9 cellular contexts compared by ENCODE assay signal in genomic region chr6:41559655-41560439, GRCh38. TPM values are rescaled to one million over a fixed set of nuclear protein-coding genes. Genes with fewer than 3 reads are reported as not detected.
A peak's percentile ranks its signal among the peaks of the same experiment; 100 is the strongest.
DNase-seq lines count a peak whose midpoint lies in the region; ATAC-seq, FAIRE-seq and TF ChIP-seq lines count a peak whose summit lies in the region.
"Had no signal": no experiment of that assay in that cellular context is flagged by ENCODE, and none has a peak within 500 bp of the region (broad histone marks: within the 10 kb centered on the region; RNA-seq: fewer than 3 reads in every experiment).

No MANE protein-coding gene starts in this region.

- no peaks in the 10 kb centered on the region for H3K36me3 ChIP-seq in HUES48 (ENCODE audit: control insufficient read depth, insufficient read depth, low read length)

- DNase-seq in CD14-positive monocyte (ENCODE audit: low spot score) (no peak), cerebellar cortex (ENCODE audit: low spot score) (no peak), endothelial cell (ENCODE audit: low spot score) (no peak), urothelium cell line (ENCODE audit: low spot score) (no peak)
- DNase-seq in natural killer cell treated with Interleukin-12 subunit alpha and Interleukin-12 subunit beta and Interleukin-15 and Interleukin-18, amount 100 ng/mL, for 72 hours (ENCODE audit: low spot score) = no peak

- no peak for ATAC-seq in natural killer cell treated with Interleukin-12 subunit alpha and Interleukin-12 subunit beta and Interleukin-15 and Interleukin-18, amount 100 ng/mL, for 72 hours
- ATAC-seq in GM21825 (IDR thresholded peaks at IDR 0.05; ENCODE audit: unreplicated experiment) = no peak
- ATAC-seq: Panc1 had no signal

- H3K27me3 Mint-ChIP-seq in CD14-positive monocyte (ENCODE audit: low read depth in 3 of 3) (peaks cover 18 to 35% (median 19%) of the 10 kb centered on the region in 3 donors), endothelial cell (ENCODE audit: unreplicated experiment) (no peaks in the 10 kb centered on the region)
- H3K27me3 Mint-ChIP-seq in dendritic cell treated with granulocyte-macrophage colony-stimulating factor and Interleukin-4, amounts not matched to agents 40 ng/mL and 50 ng/mL, for 4 days = peaks cover 28% of the 10 kb centered on the region
- no peaks in the 10 kb centered on the region for H3K27me3 Mint-ChIP-seq in natural killer cell treated with Interleukin-12 subunit alpha and Interleukin-12 subunit beta and Interleukin-15 and Interleukin-18, amount 100 ng/mL, for 72 hours

- H3K4me1 Mint-ChIP-seq in CD14-positive monocyte = peaks cover 18% of the 10 kb centered on the region
- peaks cover 18% of the 10 kb centered on the region for H3K4me1 Mint-ChIP-seq in dendritic cell treated with granulocyte-macrophage colony-stimulating factor and Interleukin-4, amounts not matched to agents 40 ng/mL and 50 ng/mL, for 4 days (ENCODE audit: low read depth)
- peaks cover 43 to 59% of the 10 kb centered on the region in 2 donors for H3K4me1 Mint-ChIP-seq in natural killer cell treated with Interleukin-12 subunit alpha and Interleukin-12 subunit beta and Interleukin-15 and Interleukin-18, amount 100 ng/mL, for 72 hours (ENCODE audit: low read depth in 2 of 2)
- H3K4me1 Mint-ChIP-seq in endothelial cell (ENCODE audit: unreplicated experiment) = peaks cover 33% of the 10 kb centered on the region

- H3K36me3 Mint-ChIP-seq in CD14-positive monocyte = peaks cover 19 to 24% of the 10 kb centered on the region in 2 donors
- H3K36me3 Mint-ChIP-seq in dendritic cell treated with granulocyte-macrophage colony-stimulating factor and Interleukin-4, amounts not matched to agents 40 ng/mL and 50 ng/mL, for 4 days (ENCODE audit: low read depth) = no peaks in the 10 kb centered on the region
- no peaks in the 10 kb centered on the region for H3K36me3 Mint-ChIP-seq in natural killer cell treated with Interleukin-12 subunit alpha and Interleukin-12 subunit beta and Interleukin-15 and Interleukin-18, amount 100 ng/mL, for 72 hours
- peaks cover 5% of the 10 kb centered on the region for H3K36me3 Mint-ChIP-seq in endothelial cell (ENCODE audit: low read depth, unreplicated experiment)

- intact Hi-C loops in CD14-positive monocyte (cut with micrococcal nuclease) = no loop called here
- intact Hi-C loops in dendritic cell treated with granulocyte-macrophage colony-stimulating factor and Interleukin-4, amounts not matched to agents 40 ng/mL and 50 ng/mL, for 4 days (cut with micrococcal nuclease) = no loop called here

- H3K9me3 ChIP-seq in HUES48 (ENCODE audit: control insufficient read depth, insufficient read depth, low read length) = no peaks in the 10 kb centered on the region

- peak overlapping the region; percentile 84 to 91 for H3K4me3 Mint-ChIP-seq in CD14-positive monocyte
- peak overlapping the region; percentile 80 for H3K4me3 Mint-ChIP-seq in dendritic cell treated with granulocyte-macrophage colony-stimulating factor and Interleukin-4, amounts not matched to agents 40 ng/mL and 50 ng/mL, for 4 days
- peak overlapping the region; percentile 87 for H3K4me3 Mint-ChIP-seq in natural killer cell treated with Interleukin-12 subunit alpha and Interleukin-12 subunit beta and Interleukin-15 and Interleukin-18, amount 100 ng/mL, for 72 hours
- H3K4me3 Mint-ChIP-seq in endothelial cell (ENCODE audit: unreplicated experiment) = no peak overlapping the region

- FAIRE-seq in urothelium cell line (lab: Jason Lieb, UNC) = no peak

- H3K4me3 ChIP-seq in HUES48 (ENCODE audit: low read depth, low read length) = peak overlapping the region; percentile 65

- TF ChIP-seq CTCF in CD14-positive monocyte (IDR thresholded peaks at IDR 0.05) (no peak), endothelial cell (IDR thresholded peaks at IDR 0.05; ENCODE audit: unreplicated experiment) (no peak)

- no peak overlapping the region for H3K27ac ChIP-seq in HUES48 (ENCODE audit: low read depth, low read length)

- H3K9me3 Mint-ChIP-seq in CD14-positive monocyte (no peaks in the 10 kb centered on the region), endothelial cell (ENCODE audit: unreplicated experiment) (no peaks in the 10 kb centered on the region)
- H3K9me3 Mint-ChIP-seq in dendritic cell treated with granulocyte-macrophage colony-stimulating factor and Interleukin-4, amounts not matched to agents 40 ng/mL and 50 ng/mL, for 4 days = no peaks in the 10 kb centered on the region
- no peaks in the 10 kb centered on the region for H3K9me3 Mint-ChIP-seq in natural killer cell treated with Interleukin-12 subunit alpha and Interleukin-12 subunit beta and Interleukin-15 and Interleukin-18, amount 100 ng/mL, for 72 hours

- no peak overlapping the region for H3K9ac ChIP-seq in HUES48 (ENCODE audit: low read depth, low read length)

- H3K27me3 ChIP-seq in HUES48 (ENCODE audit: control insufficient read depth, insufficient read depth, low read length) = peaks cover 50% of the 10 kb centered on the region

- H3K27ac Mint-ChIP-seq in CD14-positive monocyte (no peak overlapping the region), endothelial cell (ENCODE audit: unreplicated experiment) (no peak overlapping the region)
- H3K27ac Mint-ChIP-seq in dendritic cell treated with granulocyte-macrophage colony-stimulating factor and Interleukin-4, amounts not matched to agents 40 ng/mL and 50 ng/mL, for 4 days = peak overlapping the region; percentile 60
- peak overlapping the region; percentile 90 to 91 for H3K27ac Mint-ChIP-seq in natural killer cell treated with Interleukin-12 subunit alpha and Interleukin-12 subunit beta and Interleukin-15 and Interleukin-18, amount 100 ng/mL, for 72 hours

- H3K4me1 ChIP-seq in HUES48 (ENCODE audit: control insufficient read depth, insufficient read depth, low read length) = peaks cover 63% of the 10 kb centered on the region

RNA-seq across cellular contexts. Expression of gene FOXP4, which starts 13.7 kb away (rescaled TPM):
- under 1 TPM; 0.62 to 0.65 TPM for polyA plus RNA-seq in CD14-positive monocyte
- 100 to 1,000 TPM in 1 of 2 donors, 10 to 100 TPM in 1; 52.4 to 110 TPM for total RNA-seq in natural killer cell treated with Interleukin-12 subunit alpha and Interleukin-12 subunit beta and Interleukin-15 and Interleukin-18, amount 100 ng/mL, for 72 hours
- total RNA-seq in endothelial cell (ENCODE audit: unreplicated experiment) = 32.5 TPM

Comparison
In these comparisons a context has a peak if more than half of its experiments do, and no peak if none do; other contexts are left out.
1. H3K27ac Mint-ChIP-seq: peak in dendritic cell treated with granulocyte-macrophage colony-stimulating factor and Interleukin-4, amounts not matched to agents 40 ng/mL and 50 ng/mL, for 4 days (single experiment) and natural killer cell treated with Interleukin-12 subunit alpha and Interleukin-12 subunit beta and Interleukin-15 and Interleukin-18, amount 100 ng/mL, for 72 hours (2 of 2); none in CD14-positive monocyte (0 of 7) and endothelial cell (single experiment).